16 cellular contexts compared by ENCODE assay signal in genomic region chr3:140731440-140732119, GRCh38. TPM values are rescaled to one million over a fixed set of nuclear protein-coding genes. Genes with fewer than 3 reads are reported as not detected.
DNase-seq lines count a peak whose midpoint lies in the region; ATAC-seq and TF ChIP-seq lines count a peak whose summit lies in the region.
"Had no signal": no experiment of that assay in that cellular context is flagged by ENCODE, and none has a peak within 500 bp of the region (broad histone marks: within the 10 kb centered on the region; RNA-seq: fewer than 3 reads in every experiment).

No MANE protein-coding gene starts in this region.

- peak; percentile 86 for ATAC-seq in GM18861 (IDR thresholded peaks at IDR 0.05; ENCODE audit: unreplicated experiment)
- peak; percentile 74 for ATAC-seq in GM19468 (IDR thresholded peaks at IDR 0.05; ENCODE audit: extremely low read depth, unreplicated experiment)
- peak; percentile 79 for ATAC-seq in HG02840 (IDR thresholded peaks at IDR 0.05; ENCODE audit: low FRiP score, unreplicated experiment)
- peak; percentile 74 for ATAC-seq in HG03442 (IDR thresholded peaks at IDR 0.05; ENCODE audit: unreplicated experiment)

- H3K9me3 Mint-ChIP-seq in progenitor cell of endocrine pancreas (ENCODE audit: low read depth): no peaks in the 10 kb centered on the region

- no peak overlapping the region for H3K27ac Mint-ChIP-seq in progenitor cell of endocrine pancreas

- H3K4me3 Mint-ChIP-seq in progenitor cell of endocrine pancreas (ENCODE audit: low read depth): no peak overlapping the region

- no peaks in the 10 kb centered on the region for H3K27me3 Mint-ChIP-seq in progenitor cell of endocrine pancreas

- DNase-seq in COR-L47 (lab: John Stamatoyannopoulos, UW) (no peak), progenitor cell of endocrine pancreas (ENCODE audit: low spot score, unreplicated experiment) (no peak), MV-4-11 (lab: John Stamatoyannopoulos, UW) (no peak), GM20000 (ENCODE audit: low spot score) (no peak)
- DNase-seq: BE2C, EL, mammary epithelial cell, NCI-H1105, NCI-H510A treated with DMSO at 0.1 percent for 48 hours, small intestine had no signal

- no peaks in the 10 kb centered on the region for H3K36me3 Mint-ChIP-seq in progenitor cell of endocrine pancreas (ENCODE audit: insufficient read depth)

- H3K4me1 Mint-ChIP-seq in progenitor cell of endocrine pancreas (ENCODE audit: low read depth): peaks cover 15% of the 10 kb centered on the region

- TF ChIP-seq CTCF in progenitor cell of endocrine pancreas (IDR thresholded peaks at IDR 0.05; ENCODE audit: unreplicated experiment) (no peak), GM20000 (IDR thresholded peaks at IDR 0.05; ENCODE audit: extremely low read depth, missing control alignments) (no peak)

RNA-seq across cellular contexts. Expression of gene TRIM42, which starts 53.7 kb away (rescaled TPM):
- not detected in 2 replicates for total RNA-seq in progenitor cell of endocrine pancreas
- total RNA-seq: activated CD8-positive, alpha-beta memory T cell treated with anti-CD3 and anti-CD28 coated beads for 36 hours; mammary epithelial cell; RPMI7951 had no signal
